ENCODE assay signal across 8 cellular contexts in genomic region chr12:45215419-45216296, GRCh38. TPM values are rescaled to one million over a fixed set of nuclear protein-coding genes. Genes with fewer than 3 reads are reported as not detected.
DNase-seq lines count a peak whose midpoint lies in the region; ATAC-seq and TF ChIP-seq lines count a peak whose summit lies in the region.

A gene with protein sequence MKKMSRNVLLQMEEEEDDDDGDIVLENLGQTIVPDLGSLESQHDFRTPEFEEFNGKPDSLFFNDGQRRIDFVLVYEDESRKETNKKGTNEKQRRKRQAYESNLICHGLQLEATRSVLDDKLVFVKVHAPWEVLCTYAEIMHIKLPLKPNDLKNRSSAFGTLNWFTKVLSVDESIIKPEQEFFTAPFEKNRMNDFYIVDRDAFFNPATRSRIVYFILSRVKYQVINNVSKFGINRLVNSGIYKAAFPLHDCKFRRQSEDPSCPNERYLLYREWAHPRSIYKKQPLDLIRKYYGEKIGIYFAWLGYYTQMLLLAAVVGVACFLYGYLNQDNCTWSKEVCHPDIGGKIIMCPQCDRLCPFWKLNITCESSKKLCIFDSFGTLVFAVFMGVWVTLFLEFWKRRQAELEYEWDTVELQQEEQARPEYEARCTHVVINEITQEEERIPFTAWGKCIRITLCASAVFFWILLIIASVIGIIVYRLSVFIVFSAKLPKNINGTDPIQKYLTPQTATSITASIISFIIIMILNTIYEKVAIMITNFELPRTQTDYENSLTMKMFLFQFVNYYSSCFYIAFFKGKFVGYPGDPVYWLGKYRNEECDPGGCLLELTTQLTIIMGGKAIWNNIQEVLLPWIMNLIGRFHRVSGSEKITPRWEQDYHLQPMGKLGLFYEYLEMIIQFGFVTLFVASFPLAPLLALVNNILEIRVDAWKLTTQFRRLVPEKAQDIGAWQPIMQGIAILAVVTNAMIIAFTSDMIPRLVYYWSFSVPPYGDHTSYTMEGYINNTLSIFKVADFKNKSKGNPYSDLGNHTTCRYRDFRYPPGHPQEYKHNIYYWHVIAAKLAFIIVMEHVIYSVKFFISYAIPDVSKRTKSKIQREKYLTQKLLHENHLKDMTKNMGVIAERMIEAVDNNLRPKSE (plus strand): TSS chr12:45216095. CDS start chr12:45216322, 227 bp downstream.

- TF ChIP-seq CTCF in right atrium auricular region (IDR thresholded peaks at IDR 0.05) = no peak

- H3K9ac ChIP-seq in rectal smooth muscle tissue (ENCODE audit: low read length) = peak within 1 kb of the TSS; percentile 90

- no peaks in the 10 kb centered on the region for H3K36me3 ChIP-seq in right atrium auricular region
- H3K36me3 ChIP-seq in rectal smooth muscle tissue (ENCODE audit: control insufficient read depth, insufficient read depth, low read length) = no peaks in the 10 kb centered on the region
- H3K36me3 ChIP-seq in aorta (ENCODE audit: control insufficient read depth in 1 of 2, insufficient read depth in 2 of 2, low read length in 1 of 2) = no peaks in the 10 kb centered on the region

- H3K9me3 ChIP-seq in right atrium auricular region (no peaks in the 10 kb centered on the region), aorta (ENCODE audit: control insufficient read depth, low read length) (no peaks in the 10 kb centered on the region)

- intact Hi-C loops in T-helper 2 cell treated with Interferon-gamma antibody and Interleukin-4, amounts not matched to agents 100 ng/mL and 5 ng/mL, for 36 hours (cut with micrococcal nuclease) = loop anchor here (1.0 to 10.0 kb wide), 8 partner anchors 15 to 999 kb away; partner anchors contain the start of gene SCAF11
- intact Hi-C loops in aorta (cut with DNase I) = loop anchor here (1.0 to 10.0 kb wide), 9 partner anchors 57 to 512 kb away; partner anchors contain the start of gene ARID2 (in 2 of the 2)

- H3K27ac ChIP-seq in angular gyrus (ENCODE audit: low read depth, low read length) (peak within 1 kb of the TSS; percentile 66), right atrium auricular region (peak within 1 kb of the TSS; percentile 93 to 99), rectal smooth muscle tissue (ENCODE audit: low read depth, low read length) (peak within 1 kb of the TSS; percentile 93), aorta (ENCODE audit: low read depth in 1 of 2, low read length in 2 of 2) (peak within 1 kb of the TSS; percentile 65 to 91)

- H3K4me3 ChIP-seq in right atrium auricular region = peak within 1 kb of the TSS; percentile 84 to 87
- H3K4me3 ChIP-seq in rectal smooth muscle tissue (ENCODE audit: low read length) = peak within 1 kb of the TSS; percentile 73
- peak within 1 kb of the TSS; percentile 81 to 88 for H3K4me3 ChIP-seq in aorta (ENCODE audit: low read length in 2 of 2)

- WGBS in aorta, 2 donors = 0% methylated on average over 70 of the region's 70 CpGs

- DNase-seq in NCI-H1694 (lab: John Stamatoyannopoulos, UW) (peak; percentile 72), right atrium auricular region (ENCODE audit: low spot score) (peak; percentile 89), aorta (peak; percentile 94 to 96)

- H3K27me3 ChIP-seq in right atrium auricular region = no peaks in the 10 kb centered on the region
- no peaks in the 10 kb centered on the region for H3K27me3 ChIP-seq in rectal smooth muscle tissue (ENCODE audit: control insufficient read depth, insufficient read depth, low read length)
- H3K27me3 ChIP-seq in aorta (ENCODE audit: control insufficient read depth in 1 of 2, insufficient read depth in 2 of 2, low read length in 1 of 2) = no peaks in the 10 kb centered on the region

- H3K4me1 ChIP-seq in right atrium auricular region (peaks cover 0 to 32% of the 10 kb centered on the region in 2 donors), rectal smooth muscle tissue (ENCODE audit: control insufficient read depth, insufficient read depth, low read length) (peaks cover 5% of the 10 kb centered on the region), aorta (ENCODE audit: control insufficient read depth in 1 of 2, insufficient read depth in 2 of 2, low read length in 2 of 2) (peaks cover 0 to 4% of the 10 kb centered on the region in 2 donors)

- peak; percentile 82 for TF ChIP-seq POLR2A in GM18505 (IDR thresholded peaks at IDR 0.05; ENCODE audit: borderline replicate concordance, extremely low read depth, insufficient read depth, insufficient read length)

- peak; percentile 60 for ATAC-seq in GM18505 (IDR thresholded peaks at IDR 0.05; ENCODE audit: unreplicated experiment)
- ATAC-seq in HG02938 (IDR thresholded peaks at IDR 0.05; ENCODE audit: unreplicated experiment) = peak; percentile 59
- ATAC-seq in aorta (ENCODE audit: low FRiP score) = peak; percentile 96

RNA-seq across cellular contexts. Expression of the gene that starts here (rescaled TPM):
- total RNA-seq in T-helper 2 cell treated with Interferon-gamma antibody and Interleukin-4, amounts not matched to agents 100 ng/mL and 5 ng/mL, for 36 hours = 25.3 and 25.9 TPM in 2 replicates
- total RNA-seq in right atrium auricular region (10 to 100 TPM; 48.1 to 49.5 TPM), aorta (100 to 1,000 TPM in 1 of 2 donors, 10 to 100 TPM in 1; 88.3 to 129 TPM)
- 10 to 100 TPM; 16.0 to 41.0 TPM for polyA plus RNA-seq in aorta

Comparison
In these comparisons a context has a peak if more than half of its experiments do, and no peak if none do; other contexts are left out.
1. Peak in every context shown above with its lines: DNase-seq, ATAC-seq, H3K4me3 ChIP-seq and H3K27ac ChIP-seq.